Comparison of ENCODE assay signal across 22 cellular contexts in genomic region chr3:157412323-157412845, GRCh38.
"Had no signal": no experiment of that assay in that cellular context is flagged by ENCODE, and none has a peak within 500 bp of the region (broad histone marks: within the 10 kb centered on the region; RNA-seq: fewer than 3 reads in every experiment).

No MANE protein-coding gene starts in this region.

- ATAC-seq: heart right ventricle; naive thymus-derived CD4-positive, alpha-beta T cell; psoas muscle; sciatic nerve; stimulated activated naive B cell treated with anti-CD40 and anti-IgM and Interleukin-4, amounts not matched to agents 10 μg/mL and 1 μg/mL and 100 μg/mL, for 72 hours; stimulated activated naive CD8-positive, alpha-beta T cell treated with anti-CD3 and anti-CD28 coated beads, Interleukin-15, amount 100 ng/mL, for 72 hours; upper lobe of right lung had no signal

- H3K9me3 ChIP-seq: esophagus squamous epithelium, heart right ventricle, psoas muscle, testis, upper lobe of right lung, vagina had no signal

- DNase-seq: esophagus squamous epithelium; foreskin fibroblast; heart right ventricle; hypothalamus; kidney glomerular epithelial cell; mesendoderm; naive thymus-derived CD4-positive, alpha-beta T cell; nephron progenitor cell; psoas muscle; retina; stimulated activated CD4-positive, alpha-beta T cell treated with anti-CD3 and anti-CD28 coated beads, Interleukin-2, amount 100 ng/mL, for 24 hours; stimulated activated CD4-positive, alpha-beta T cell treated with anti-CD3 and anti-CD28 coated beads, Interleukin-4, amount 100 ng/mL, for 4 hours; stimulated activated naive B cell treated with anti-CD40 and anti-IgM and Interleukin-4, amounts not matched to agents 10 μg/mL and 1 μg/mL and 100 μg/mL, for 72 hours; stimulated activated naive CD8-positive, alpha-beta T cell treated with anti-CD3 and anti-CD28 coated beads, Interleukin-15, amount 100 ng/mL, for 72 hours; testis; upper lobe of right lung had no signal

- H3K27ac ChIP-seq: esophagus squamous epithelium, heart right ventricle, parathyroid adenoma, psoas muscle, skin epidermis, testis, tibial nerve, upper lobe of right lung, vagina had no signal

- H3K4me1 ChIP-seq: esophagus squamous epithelium, heart right ventricle, parathyroid adenoma, psoas muscle, testis, tibial nerve, upper lobe of right lung, vagina had no signal

- H3K36me3 ChIP-seq: esophagus squamous epithelium, heart right ventricle, tibial nerve, upper lobe of right lung, vagina had no signal

- FAIRE-seq: islet of Langerhans had no signal

- H3K27me3 ChIP-seq: esophagus squamous epithelium, heart right ventricle, testis, tibial nerve, upper lobe of right lung, vagina had no signal

- H3K79me2 ChIP-seq: parathyroid adenoma had no signal

- H3K9ac ChIP-seq: parathyroid adenoma had no signal

- H2AFZ ChIP-seq: parathyroid adenoma had no signal

- H3K4me3 ChIP-seq: esophagus squamous epithelium, heart right ventricle, psoas muscle, skin epidermis, testis, tibial nerve, upper lobe of right lung, vagina had no signal
